ENCODE assay signal across 9 cellular contexts in genomic region chr20:17680128-17680835, GRCh38. TPM values are rescaled to one million over a fixed set of nuclear protein-coding genes. Genes with fewer than 3 reads are reported as not detected.
DNase-seq lines count a peak whose midpoint lies in the region; ATAC-seq, FAIRE-seq and TF ChIP-seq lines count a peak whose summit lies in the region.
"Had no signal": no experiment of that assay in that cellular context is flagged by ENCODE, and none has a peak within 500 bp of the region (broad histone marks: within the 10 kb centered on the region; RNA-seq: fewer than 3 reads in every experiment).

No MANE protein-coding gene starts in this region.

- H3K27ac ChIP-seq in K562 (ENCODE audit: extremely low read depth, low read depth, low read length) (peak overlapping the region; percentile 57; the same call in 2 of the 3 replicates), keratinocyte (ENCODE audit: control insufficient read depth, insufficient read depth, low read length) (peak overlapping the region; percentile 68)

- no peak for ATAC-seq in K562
- ATAC-seq in stimulated activated naive B cell treated with anti-CD40 and anti-IgM and Interleukin-4, amounts not matched to agents 10 μg/mL and 1 μg/mL and 100 μg/mL, for 72 hours (replicated peaks) = no peak

- H3K27me3 ChIP-seq in K562 (ENCODE audit: control insufficient read depth in 2 of 2, insufficient read depth in 2 of 2, low read length in 2 of 2) = peaks cover 8 to 15% of the 10 kb centered on the region in 2 experiments
- H3K27me3 ChIP-seq in keratinocyte (ENCODE audit: control insufficient read depth, extremely low read depth, insufficient read depth, low read length) = peaks cover 16% of the 10 kb centered on the region

- H3K79me2 ChIP-seq in K562 (ENCODE audit: control insufficient read depth, insufficient read depth, low read length) = peaks cover 51% of the 10 kb centered on the region
- peaks cover 56% of the 10 kb centered on the region for H3K79me2 ChIP-seq in keratinocyte (ENCODE audit: control insufficient read depth, insufficient read depth, low read length)

- H3K9me1 ChIP-seq in K562 (ENCODE audit: control insufficient read depth, insufficient read depth, low read length) = peaks cover 3% of the 10 kb centered on the region
- H3K9me1 ChIP-seq in keratinocyte (ENCODE audit: control insufficient read depth, extremely low read depth, insufficient read depth, low read length) = no peaks in the 10 kb centered on the region

- H3K27ac Mint-ChIP-seq in stimulated activated naive B cell treated with anti-CD40 and anti-IgM and Interleukin-4, amounts not matched to agents 10 μg/mL and 1 μg/mL and 100 μg/mL, for 72 hours = peak overlapping the region; percentile 85

- peak overlapping the region; percentile 68; the same call in 1 of the 2 replicates for H2AFZ ChIP-seq in K562 (ENCODE audit: low read depth, low read length)
- no peak overlapping the region for H2AFZ ChIP-seq in keratinocyte (ENCODE audit: control insufficient read depth, low read length)

- no TSS peak for BruUV-seq in K562 (replicated peaks; lab: Mats Ljungman, UMichigan)

- DNase-seq in SIG-M5 treated with dmso at 0.1 percent for 504 hours (lab: John Stamatoyannopoulos, UW; ENCODE audit: unreplicated experiment) = peak; percentile 68
- DNase-seq in SIG-M5 (lab: John Stamatoyannopoulos, UW) = no peak
- peak; percentile 37 for DNase-seq in NB4 (ENCODE audit: low read depth)
- peak in 3 of 4 experiments; percentile 10 to 48 (median 27) for DNase-seq in K562 (ENCODE audit: extremely low read depth in 1 of 4, low spot score in 3 of 4)
- DNase-seq in keratinocyte (ENCODE audit: low read depth, low spot score) = no peak
- DNase-seq in stimulated activated naive B cell treated with anti-CD40 and anti-IgM and Interleukin-4, amounts not matched to agents 10 μg/mL and 1 μg/mL and 100 μg/mL, for 72 hours = no peak
- DNase-seq in effector CD4-positive, alpha-beta T cell = no peak
- DNase-seq in superior temporal gyrus (ENCODE audit: extremely low spot score) = no peak

- H3K27me3 Mint-ChIP-seq in stimulated activated naive B cell treated with anti-CD40 and anti-IgM and Interleukin-4, amounts not matched to agents 10 μg/mL and 1 μg/mL and 100 μg/mL, for 72 hours = peaks cover 4 to 10% of the 10 kb centered on the region in 2 donors

- intact Hi-C loops in K562 (cut with micrococcal nuclease) = loop anchor here (10.0 kb wide), 2 partner anchors 215 to 315 kb away; no protein-coding TSS in a partner anchor

- H4K20me1 ChIP-seq in K562 (replicated peaks; ENCODE audit: control insufficient read depth, insufficient read depth, low read length) (peaks cover 7% of the 10 kb centered on the region; the same call in 1 of the 2 replicates), keratinocyte (ENCODE audit: control insufficient read depth, extremely low read depth, insufficient read depth, low read length) (peaks cover 13% of the 10 kb centered on the region)

- CTCF ChIA-PET in K562 (lab: Yijun Ruan, JAX; ENCODE audit: low intra/inter-chr PET ratio) = interaction anchor here (1.0 to 1.1 kb wide), 2 partner anchors 258 to 316 kb away, joined by 3 to 4 read pairs; no protein-coding TSS in a partner anchor

- TF ChIP-seq CTCF in NB4 (IDR thresholded peaks at IDR 0.05; ENCODE audit: low read depth, low read length) = no peak
- no peak for TF ChIP-seq CTCF in K562 (IDR thresholded peaks at IDR 0.05 in 2 of 3, conservative IDR thresholded peaks at IDR 0.05 in 1 of 3; ENCODE audit: insufficient read depth in 2 of 3, low read depth in 1 of 3, low read length in 3 of 3)
- TF ChIP-seq CTCF in keratinocyte (optimal IDR thresholded peaks at IDR 0.05 in 1 of 3, IDR thresholded peaks at IDR 0.05 in 1 of 3, conservative IDR thresholded peaks at IDR 0.05 in 1 of 3; ENCODE audit: extremely low read depth in 1 of 3, insufficient read depth in 2 of 3, low read length in 3 of 3) = peak in 1 of 3 experiments; percentile 0

- TF ChIP-seq POLR2A in NB4 (IDR thresholded peaks at IDR 0.05; ENCODE audit: extremely low read depth, insufficient read length) = no peak
- no peak for TF ChIP-seq POLR2A in K562 (conservative IDR thresholded peaks at IDR 0.05)

- WGBS in K562 (ENCODE audit: insufficient coverage, low coverage, missing lambda C conversion rate) = 15% methylated on average over 22 of the region's 23 CpGs

- H3K4me3 Mint-ChIP-seq in stimulated activated naive B cell treated with anti-CD40 and anti-IgM and Interleukin-4, amounts not matched to agents 10 μg/mL and 1 μg/mL and 100 μg/mL, for 72 hours = peak overlapping the region; percentile 83 to 89

- H3K9ac ChIP-seq in K562 (ENCODE audit: insufficient read depth in 1 of 2, low read depth in 2 of 2, low read length in 2 of 2) (peak overlapping the region; percentile 51 to 92; a peak in 3 of 4 replicates), keratinocyte (ENCODE audit: control insufficient read depth, extremely low read depth, insufficient read depth, low read length) (peak overlapping the region; percentile 87)

- in situ Hi-C loops in K562 (cut with MboI) = no loop called here

- no peak for TF ChIP-seq EP300 in K562 (IDR thresholded peaks at IDR 0.05; ENCODE audit: low read length)

- H3K9me3 Mint-ChIP-seq in stimulated activated naive B cell treated with anti-CD40 and anti-IgM and Interleukin-4, amounts not matched to agents 10 μg/mL and 1 μg/mL and 100 μg/mL, for 72 hours = no peaks in the 10 kb centered on the region

- H3K4me1 ChIP-seq in K562 (replicated peaks in 1 of 2; ENCODE audit: control insufficient read depth in 2 of 2, insufficient read depth in 2 of 2, low read length in 2 of 2) = peaks cover 14 to 29% of the 10 kb centered on the region in 2 experiments
- peaks cover 16% of the 10 kb centered on the region for H3K4me1 ChIP-seq in keratinocyte (ENCODE audit: control insufficient read depth, extremely low read depth, insufficient read depth, low read length)

- dilution Hi-C loops in keratinocyte (cut with MboI; ENCODE audit: extremely low pct_ligation_motif_present, low sequenced_read_pairs) = no loop called here

- H3K4me2 ChIP-seq in K562 (ENCODE audit: insufficient read depth, low read length) (peak overlapping the region; percentile 66), keratinocyte (ENCODE audit: control insufficient read depth, extremely low read depth, insufficient read depth, low read depth, low read length) (peak overlapping the region; percentile 90)

- H3K4me3 ChIP-seq in NB4 (ENCODE audit: low read depth, low read length) = peak overlapping the region; percentile 62
- H3K4me3 ChIP-seq in K562 = peak overlapping the region; percentile 65
- peak overlapping the region; percentile 66 to 90 (median 69) for H3K4me3 ChIP-seq in keratinocyte (ENCODE audit: control insufficient read depth in 2 of 3, extremely low read depth in 1 of 3, insufficient read depth in 2 of 3, low read depth in 1 of 3, low read length in 3 of 3)

- H3K9me3 ChIP-seq in K562 (replicated peaks; ENCODE audit: control insufficient read depth, insufficient read depth, low read depth, low read length) (no peaks in the 10 kb centered on the region), keratinocyte (ENCODE audit: control insufficient read depth, low read depth, low read length) (no peaks in the 10 kb centered on the region)

- TF ChIP-seq RAD21 in K562 (CRISPR knock-in tag; conservative IDR thresholded peaks at IDR 0.05 in 1 of 2, IDR thresholded peaks at IDR 0.05 in 1 of 2) = no peak

- peaks cover 10 to 21% of the 10 kb centered on the region in 2 donors for H3K36me3 Mint-ChIP-seq in stimulated activated naive B cell treated with anti-CD40 and anti-IgM and Interleukin-4, amounts not matched to agents 10 μg/mL and 1 μg/mL and 100 μg/mL, for 72 hours

- peaks cover 20 to 25% of the 10 kb centered on the region in 2 donors for H3K4me1 Mint-ChIP-seq in stimulated activated naive B cell treated with anti-CD40 and anti-IgM and Interleukin-4, amounts not matched to agents 10 μg/mL and 1 μg/mL and 100 μg/mL, for 72 hours

- POLR2A ChIA-PET in K562 (lab: Yijun Ruan, JAX) = interaction anchor here (0.6 to 2.7 kb wide), 5 partner anchors 15 to 287 kb away, joined by 3 to 9 read pairs (median 3); no protein-coding TSS in a partner anchor

- H3K36me3 ChIP-seq in K562 (ENCODE audit: control insufficient read depth, insufficient read depth, low read length) (peaks cover 23% of the 10 kb centered on the region; the same call in 2 of the 3 replicates), keratinocyte (ENCODE audit: control insufficient read depth in 2 of 2, extremely low read depth in 1 of 2, insufficient read depth in 2 of 2, low read length in 2 of 2) (peaks cover 10 to 29% of the 10 kb centered on the region in 2 experiments)

- FAIRE-seq in K562 (lab: Jason Lieb, UNC) = peak; percentile 51
- FAIRE-seq in keratinocyte (lab: Jason Lieb, UNC) = peak; percentile 83

RNA-seq across cellular contexts. Expression of gene RRBP1, which starts 1.8 kb away (rescaled TPM):
- total RNA-seq in K562 (2011; cell fraction: chromatin; rRNA removed; ENCODE audit: low replicate concordance) = 66.3 and 83.0 TPM in 2 replicates
- total RNA-seq in K562 (2011; cell fraction: nucleolus; rRNA removed) = 45.0 and 45.3 TPM in 2 replicates
- 45.3 and 46.8 TPM in 2 replicates for total RNA-seq in K562 (2011; cell fraction: nucleoplasm; rRNA removed)
- total RNA-seq in K562 (2014; rRNA removed) (21.5 and 28.1 TPM in 2 replicates), K562 (2014; rRNA removed; fragmentation: Illumina TruSeq; extraction: Trizol) (13.3 and 14.7 TPM in 2 replicates), K562 (2015; rRNA removed; fragmentation: Illumina TruSeq; extraction: Trizol) (23.0 and 24.0 TPM in 2 replicates), K562 (2021) (25.7 and 32.0 TPM in 2 replicates)
- polyA plus RNA-seq in K562 (2011; rRNA removed) (9.2 and 12.0 TPM in 2 replicates), K562 (2014; fragmentation: Illumina TruSeq; extraction: Trizol) (16.9 and 20.1 TPM in 2 replicates), K562 (2014; fragmentation: Nextera tagmentation; extraction: Ambion mirVana) (under 1 TPM; 0.84 to 0.95 TPM), K562 (2014; rRNA removed) (17.2 and 17.6 TPM in 2 replicates), keratinocyte (43.3 to 86.2 TPM (median 43.9 TPM) in 3 replicates)
- 7.0 and 8.1 TPM in 2 replicates for polyA plus RNA-seq in K562 (2011; cell fraction: cytosol; rRNA removed)
- polyA plus RNA-seq in K562 (2011; cell fraction: nucleus; rRNA removed) = 21.0 and 24.9 TPM in 2 replicates
- 23.1 and 33.3 TPM in 2 replicates for polyA plus RNA-seq in K562 (2012)
- polyA minus RNA-seq in K562 (2011; rRNA and poly(A)+ RNA removed) = 11.9 and 12.7 TPM in 2 replicates
- 13.5 and 17.6 TPM in 2 replicates for polyA minus RNA-seq in K562 (2011; cell fraction: cytosol; rRNA and poly(A)+ RNA removed)
- 12.1 and 18.4 TPM in 2 replicates for polyA minus RNA-seq in K562 (2011; cell fraction: nucleus; rRNA and poly(A)+ RNA removed)
- polyA plus RNA-seq in keratinocyte (2011; ENCODE audit: low read depth) = 61.6 TPM
- polyA plus RNA-seq in keratinocyte (2011; cell fraction: cytosol; rRNA removed) = 14.0 and 18.2 TPM in 2 replicates
- 283 and 298 TPM in 2 replicates for polyA plus RNA-seq in keratinocyte (2011; cell fraction: nucleus; rRNA removed)
- polyA plus RNA-seq in keratinocyte (2012; ENCODE audit: low replicate concordance) = 44.2 and 131 TPM in 2 replicates
- polyA minus RNA-seq in keratinocyte = 37.2 to 66.5 TPM (median 43.3 TPM) in 3 replicates
- 31.3 TPM for polyA minus RNA-seq in keratinocyte (2011; cell fraction: cytosol; rRNA and poly(A)+ RNA removed)
- 152 and 196 TPM in 2 replicates for polyA minus RNA-seq in keratinocyte (2011; cell fraction: nucleus; rRNA and poly(A)+ RNA removed)

RNA-seq across cellular contexts. Expression of gene BANF2, which starts 19.5 kb away (rescaled TPM):
- total RNA-seq in K562 (2011; cell fraction: chromatin; rRNA removed; ENCODE audit: low replicate concordance) = not detected in 2 replicates
- total RNA-seq in K562 (2011; cell fraction: nucleolus; rRNA removed) = not detected in 2 replicates
- not detected in 2 replicates for total RNA-seq in K562 (2011; cell fraction: nucleoplasm; rRNA removed)
- total RNA-seq in K562 (2014; rRNA removed) (not detected in 2 replicates), K562 (2014; rRNA removed; fragmentation: Illumina TruSeq; extraction: Trizol) (not detected in 2 replicates), K562 (2015; rRNA removed; fragmentation: Illumina TruSeq; extraction: Trizol) (not detected in 2 replicates), K562 (2021) (not detected in 2 replicates)
- polyA plus RNA-seq in K562 (2011; rRNA removed) (not detected in 2 replicates), K562 (2014; fragmentation: Illumina TruSeq; extraction: Trizol) (not detected in 2 replicates), K562 (2014; fragmentation: Nextera tagmentation; extraction: Ambion mirVana) (not detected), K562 (2014; rRNA removed) (not detected in 2 replicates), keratinocyte (not detected in 3 replicates)
- not detected in 2 replicates for polyA plus RNA-seq in K562 (2011; cell fraction: cytosol; rRNA removed)
- polyA plus RNA-seq in K562 (2011; cell fraction: nucleus; rRNA removed) = not detected in 2 replicates
- polyA plus RNA-seq in K562 (2012) = not detected in 2 replicates
- not detected in 2 replicates for polyA minus RNA-seq in K562 (2011; rRNA and poly(A)+ RNA removed)
- polyA minus RNA-seq in K562 (2011; cell fraction: cytosol; rRNA and poly(A)+ RNA removed) = not detected in 2 replicates
- not detected in 2 replicates for polyA minus RNA-seq in K562 (2011; cell fraction: nucleus; rRNA and poly(A)+ RNA removed)
- polyA plus RNA-seq in keratinocyte (2011; ENCODE audit: low read depth) = not detected
- not detected in 2 replicates for polyA plus RNA-seq in keratinocyte (2011; cell fraction: cytosol; rRNA removed)
- not detected in 2 replicates for polyA plus RNA-seq in keratinocyte (2011; cell fraction: nucleus; rRNA removed)
- polyA plus RNA-seq in keratinocyte (2012; ENCODE audit: low replicate concordance) = not detected in 2 replicates
- polyA minus RNA-seq in keratinocyte = not detected in 3 replicates
- polyA minus RNA-seq in keratinocyte (2011; cell fraction: cytosol; rRNA and poly(A)+ RNA removed) = not detected
- not detected in 2 replicates for polyA minus RNA-seq in keratinocyte (2011; cell fraction: nucleus; rRNA and poly(A)+ RNA removed)
- polyA plus RNA-seq: neural cell had no signal

Comparison
In these comparisons a context has a peak if more than half of its experiments do, and no peak if none do; other contexts are left out.
1. DNase-seq: peak in SIG-M5 treated with dmso at 0.1 percent for 504 hours (single experiment), NB4 (single experiment) and K562 (3 of 4); none in SIG-M5 (single experiment), keratinocyte (single experiment), stimulated activated naive B cell treated with anti-CD40 and anti-IgM and Interleukin-4, amounts not matched to agents 10 μg/mL and 1 μg/mL and 100 μg/mL, for 72 hours (single experiment), effector CD4-positive, alpha-beta T cell (single experiment) and superior temporal gyrus (single experiment).
2. Peak in every context shown above with its lines, with median percentiles within 50 percentile points of each other: H3K4me3 ChIP-seq.